12 cellular contexts compared by ENCODE assay signal in the genomic region with DNA sequence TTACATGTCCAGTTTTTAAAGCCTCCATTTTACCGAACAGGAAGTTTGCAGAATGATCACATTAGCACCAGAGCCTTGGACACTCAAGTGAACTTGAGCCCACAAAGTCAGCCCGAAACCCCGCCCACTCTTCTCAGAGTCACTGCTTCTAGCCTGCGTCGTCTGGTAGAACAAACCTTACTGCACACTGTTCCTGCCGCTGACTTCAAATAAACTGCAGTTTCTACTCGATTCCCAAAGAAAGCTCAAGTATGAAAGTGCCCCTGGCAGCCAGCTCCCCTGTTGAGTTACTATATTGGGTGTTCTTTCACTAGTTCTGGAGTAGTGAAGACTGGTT.
DNase-seq lines count a peak whose midpoint lies in the region; ATAC-seq and TF ChIP-seq lines count a peak whose summit lies in the region.
"Had no signal": no experiment of that assay in that cellular context is flagged by ENCODE, and none has a peak within 500 bp of the region (broad histone marks: within the 10 kb centered on the region; RNA-seq: fewer than 3 reads in every experiment).

No MANE protein-coding gene starts in this region.

- TF ChIP-seq CTCF in fibroblast of mammary gland (conservative IDR thresholded peaks at IDR 0.05; ENCODE audit: control insufficient read depth, insufficient read depth, low read depth, low read length) = no peak
- no peak for TF ChIP-seq CTCF in omental fat pad (IDR thresholded peaks at IDR 0.05)

- ATAC-seq in omental fat pad (ENCODE audit: low FRiP score) (peak; percentile 63), GM19351 (IDR thresholded peaks at IDR 0.05; ENCODE audit: unreplicated experiment) (no peak), GM21367 (IDR thresholded peaks at IDR 0.05; ENCODE audit: unreplicated experiment) (no peak)

- peak; percentile 32 for DNase-seq in stimulated activated CD4-positive, alpha-beta T cell treated with anti-CD3 and anti-CD28 coated beads, Interleukin-15, amount 100 ng/mL, for 24 hours
- no peak for DNase-seq in stimulated activated CD4-positive, alpha-beta T cell treated with anti-CD3 and anti-CD28 coated beads, Interleukin-2, amount 100 ng/mL, for 48 hours
- DNase-seq in fibroblast of mammary gland (ENCODE audit: low read depth) = peak; percentile 88
- DNase-seq in omental fat pad (ENCODE audit: low spot score) = no peak
- DNase-seq in stimulated activated naive CD4-positive, alpha-beta T cell treated with Interleukin-2 at 50 U/mL for 16 hours (lab: John Stamatoyannopoulos, UW) = no peak
- DNase-seq in SIG-M5 (lab: John Stamatoyannopoulos, UW) = no peak
- DNase-seq: activated B cell treated with CpG ODN at 0.5 μM for 24 hours, cortex of kidney, midbrain, NCI-H82 had no signal

- peak overlapping the region; percentile 13 for H3K4me3 ChIP-seq in fibroblast of mammary gland (ENCODE audit: control insufficient read depth, low read depth, low read length)

Comparison
In these comparisons a context has a peak if more than half of its experiments do, and no peak if none do; other contexts are left out.
1. DNase-seq: peak in stimulated activated CD4-positive, alpha-beta T cell treated with anti-CD3 and anti-CD28 coated beads, Interleukin-15, amount 100 ng/mL, for 24 hours (single experiment) and fibroblast of mammary gland (single experiment); none in stimulated activated CD4-positive, alpha-beta T cell treated with anti-CD3 and anti-CD28 coated beads, Interleukin-2, amount 100 ng/mL, for 48 hours (0 of 2), omental fat pad (single experiment), stimulated activated naive CD4-positive, alpha-beta T cell treated with Interleukin-2 at 50 U/mL for 16 hours (single experiment) and SIG-M5 (single experiment).